ENCODE assay signal across 22 cellular contexts in the genomic region with DNA sequence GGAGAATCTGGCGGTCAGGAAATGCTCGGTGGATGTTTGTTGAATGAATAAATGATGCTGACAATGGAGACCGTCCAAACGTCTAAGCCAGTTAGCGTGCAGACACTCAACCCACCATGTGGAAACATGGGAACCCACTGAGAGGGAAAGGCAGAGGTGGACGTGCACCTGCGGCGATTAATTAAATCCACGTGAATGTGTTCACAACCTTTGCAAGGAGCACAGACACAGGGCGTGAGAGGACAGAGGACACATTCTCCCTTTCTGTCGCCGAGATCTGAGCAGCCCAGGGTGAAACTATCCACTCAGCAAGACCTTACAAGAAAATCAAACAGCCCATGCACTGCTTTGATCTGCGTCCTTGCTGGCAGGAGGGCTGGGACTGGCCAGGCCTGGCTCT. TPM values are rescaled to one million over a fixed set of nuclear protein-coding genes. Genes with fewer than 3 reads are reported as not detected.
"Had no signal": no experiment of that assay in that cellular context is flagged by ENCODE, and none has a peak within 500 bp of the region (broad histone marks: within the 10 kb centered on the region; RNA-seq: fewer than 3 reads in every experiment).

No MANE protein-coding gene starts in this region.

- H3K27me3 ChIP-seq: dorsolateral prefrontal cortex, hepatocyte, ovary, suprapubic skin, thyroid gland, upper lobe of left lung, vagina had no signal

- H3K4me3 Mint-ChIP-seq: memory B cell; naive thymus-derived CD4-positive, alpha-beta T cell; nephron progenitor cell had no signal

- H3K9me3 ChIP-seq: ovary, thyroid gland, vagina had no signal

- H3K27me3 Mint-ChIP-seq: memory B cell, progenitor cell of endocrine pancreas had no signal

- ATAC-seq: naive thymus-derived CD4-positive, alpha-beta T cell; right cardiac atrium had no signal

- H3K4me1 ChIP-seq: suprapubic skin, vagina had no signal

- H3K4me1 Mint-ChIP-seq: memory B cell had no signal

- DNase-seq: cortex of kidney; effector CD8-positive, alpha-beta T cell; foreskin melanocyte; head of caudate nucleus; kidney glomerular epithelial cell; naive thymus-derived CD4-positive, alpha-beta T cell; nephron progenitor cell; ovary; right cardiac atrium; small intestine; stimulated activated CD4-positive, alpha-beta T cell treated with anti-CD3 and anti-CD28 coated beads, Interleukin-2, amount 100 ng/mL, for 48 hours; stimulated activated naive CD4-positive, alpha-beta T cell treated with Interleukin-2 at 50 U/mL for 16 hours; thyroid gland; upper lobe of left lung had no signal

- H3K27ac Mint-ChIP-seq: memory B cell, nephron progenitor cell had no signal

- H3K4me3 ChIP-seq: dorsolateral prefrontal cortex, hepatocyte, ovary, suprapubic skin, thyroid gland, upper lobe of left lung, vagina had no signal

- H2AFZ ChIP-seq: hepatocyte had no signal

- H3K36me3 ChIP-seq: ovary, suprapubic skin, thyroid gland, upper lobe of left lung, vagina had no signal

- H3K79me2 ChIP-seq: hepatocyte had no signal

- H3K27ac ChIP-seq: dorsolateral prefrontal cortex, hepatocyte, ovary, suprapubic skin, thyroid gland, upper lobe of left lung, vagina had no signal

- H3K4me2 ChIP-seq: hepatocyte had no signal

RNA-seq across cellular contexts. Expression of a gene that starts 58.3 kb away (rescaled TPM):
- total RNA-seq: dorsolateral prefrontal cortex; lower leg skin; mononuclear cell; naive thymus-derived CD4-positive, alpha-beta T cell; ovary; suprapubic skin; thyroid gland; upper lobe of left lung; vagina had no signal
- polyA plus RNA-seq: naive thymus-derived CD4-positive, alpha-beta T cell; ovary; small intestine had no signal
